Comparison of ENCODE assay signal across 18 cellular contexts in the genomic region with DNA sequence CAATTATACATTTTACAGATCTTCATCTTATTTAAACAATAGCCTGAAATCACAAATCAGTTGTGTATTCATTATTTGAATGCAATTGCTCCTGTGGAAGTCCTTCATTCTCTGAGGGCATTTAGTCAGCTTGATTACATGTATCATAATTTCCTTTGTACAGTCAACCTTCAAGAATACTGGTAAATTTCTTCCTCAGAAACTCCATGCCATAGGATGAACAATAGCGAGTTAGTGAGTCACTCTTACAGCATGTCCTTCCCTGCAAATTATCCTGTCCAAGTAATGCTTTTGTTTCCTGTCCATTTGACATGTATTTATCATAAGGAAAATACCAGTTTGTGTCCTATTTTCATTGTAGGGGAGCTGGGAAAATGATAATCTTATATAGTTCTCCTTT. TPM values are rescaled to one million over a fixed set of nuclear protein-coding genes. Genes with fewer than 3 reads are reported as not detected.
DNase-seq lines count a peak whose midpoint lies in the region; ATAC-seq, FAIRE-seq and TF ChIP-seq lines count a peak whose summit lies in the region.
"Had no signal": no experiment of that assay in that cellular context is flagged by ENCODE, and none has a peak within 500 bp of the region (broad histone marks: within the 10 kb centered on the region; RNA-seq: fewer than 3 reads in every experiment).

No MANE protein-coding gene starts in this region.

- ATAC-seq in GM19395 (IDR thresholded peaks at IDR 0.05; ENCODE audit: unreplicated experiment): no peak

- H3K36me3 ChIP-seq in A673 (ENCODE audit: insufficient read depth, low read length, poor library complexity, severe bottlenecking): no peaks in the 10 kb centered on the region
- no peaks in the 10 kb centered on the region for H3K36me3 ChIP-seq in brain microvascular endothelial cell (replicated peaks)
- H3K36me3 ChIP-seq in keratinocyte (ENCODE audit: control insufficient read depth in 2 of 2, extremely low read depth in 1 of 2, insufficient read depth in 2 of 2, low read length in 2 of 2): no peaks in the 10 kb centered on the region
- H3K36me3 ChIP-seq in colonic mucosa: no peaks in the 10 kb centered on the region
- no peaks in the 10 kb centered on the region for H3K36me3 ChIP-seq in vagina
- H3K36me3 ChIP-seq: transverse colon had no signal

- intact Hi-C loops in A673 (cut with micrococcal nuclease; ENCODE audit: unreplicated experiment): no loop called here
- intact Hi-C loops in colonic mucosa (cut with DNase I): no loop called here
- intact Hi-C loops in vagina (cut with DNase I): no loop called here

- no peak overlapping the region for H3K9ac ChIP-seq in keratinocyte (ENCODE audit: control insufficient read depth, extremely low read depth, insufficient read depth, low read length)
- H3K9ac ChIP-seq in colonic mucosa (ENCODE audit: low read depth in 2 of 2, low read length in 2 of 2): no peak overlapping the region
- H3K9ac ChIP-seq: parathyroid adenoma had no signal

- DNase-seq in A673 (ENCODE audit: low spot score) (peak; percentile 53), HT1080 (ENCODE audit: low read depth) (peak; percentile 92), brain microvascular endothelial cell (peak; percentile 17), keratinocyte (ENCODE audit: low read depth, low spot score) (peak; percentile 78), colonic mucosa (no peak), mesothelial cell of epicardium (ENCODE audit: low spot score in 2 of 2, unreplicated experiment in 2 of 2) (no peak), vagina (ENCODE audit: extremely low spot score in 2 of 2) (no peak)
- DNase-seq: activated T-cell treated with anti-CD3 and anti-CD28 coated beads, Interleukin-2, amount 50 U/mL, for 1 hour; amygdala; GOT3; NCI-H1048; OCI-M1; transverse colon had no signal

- H4K20me1 ChIP-seq in keratinocyte (ENCODE audit: control insufficient read depth, extremely low read depth, insufficient read depth, low read length): no peaks in the 10 kb centered on the region

- no peaks in the 10 kb centered on the region for H3K9me1 ChIP-seq in keratinocyte (ENCODE audit: control insufficient read depth, extremely low read depth, insufficient read depth, low read length)

- H3K9me3 ChIP-seq in A673 (ENCODE audit: low read depth, low read length, poor library complexity, severe bottlenecking): no peaks in the 10 kb centered on the region
- no peaks in the 10 kb centered on the region for H3K9me3 ChIP-seq in keratinocyte (ENCODE audit: control insufficient read depth, low read depth, low read length)
- no peaks in the 10 kb centered on the region for H3K9me3 ChIP-seq in colonic mucosa
- no peaks in the 10 kb centered on the region for H3K9me3 ChIP-seq in vagina
- H3K9me3 ChIP-seq: transverse colon had no signal

- peak; percentile 79 for FAIRE-seq in keratinocyte (lab: Jason Lieb, UNC)

- no peak overlapping the region for H3K4me3 Mint-ChIP-seq in mesothelial cell of epicardium

- H3K27me3 ChIP-seq in A673 (replicated peaks; ENCODE audit: insufficient read depth, low read depth, low read length, poor library complexity) (no peaks in the 10 kb centered on the region), brain microvascular endothelial cell (replicated peaks) (no peaks in the 10 kb centered on the region), keratinocyte (ENCODE audit: control insufficient read depth, extremely low read depth, insufficient read depth, low read length) (no peaks in the 10 kb centered on the region), colonic mucosa (no peaks in the 10 kb centered on the region), vagina (no peaks in the 10 kb centered on the region)
- H3K27me3 ChIP-seq: transverse colon had no signal

- CTCF ChIA-PET in A673 (lab: Charles Lee): no interaction called here

- no peaks in the 10 kb centered on the region for H3K27me3 Mint-ChIP-seq in mesothelial cell of epicardium (ENCODE audit: low read depth)

- peak overlapping the region; percentile 30 for H3K4me2 ChIP-seq in keratinocyte (ENCODE audit: control insufficient read depth, extremely low read depth, insufficient read depth, low read depth, low read length)

- no peak overlapping the region for H2AFZ ChIP-seq in keratinocyte (ENCODE audit: control insufficient read depth, low read length)
- H2AFZ ChIP-seq: parathyroid adenoma had no signal

- in situ Hi-C loops in brain microvascular endothelial cell (cut with HindIII; ENCODE audit: low pct_ligation_motif_present, low sequenced_read_pairs): no loop called here

- peaks cover 7% of the 10 kb centered on the region for H3K9me3 Mint-ChIP-seq in mesothelial cell of epicardium

- H3K27ac Mint-ChIP-seq in mesothelial cell of epicardium: no peak overlapping the region

- H3K79me2 ChIP-seq in keratinocyte (ENCODE audit: control insufficient read depth, insufficient read depth, low read length): no peaks in the 10 kb centered on the region
- H3K79me2 ChIP-seq: parathyroid adenoma had no signal

- H3K4me1 Mint-ChIP-seq in mesothelial cell of epicardium: no peaks in the 10 kb centered on the region

- no TSS peak for BruUV-seq in A673 (replicated peaks; lab: Mats Ljungman, UMichigan)

- TF ChIP-seq CTCF in A673 (conservative IDR thresholded peaks at IDR 0.05; ENCODE audit: low read depth, low read length) (no peak), brain microvascular endothelial cell (IDR thresholded peaks at IDR 0.05; ENCODE audit: low read depth, low read length, missing control alignments) (no peak), keratinocyte (optimal IDR thresholded peaks at IDR 0.05 in 1 of 3, IDR thresholded peaks at IDR 0.05 in 1 of 3, conservative IDR thresholded peaks at IDR 0.05 in 1 of 3; ENCODE audit: extremely low read depth in 1 of 3, insufficient read depth in 2 of 3, low read length in 3 of 3) (no peak), colonic mucosa (IDR thresholded peaks at IDR 0.05) (no peak), mesothelial cell of epicardium (IDR thresholded peaks at IDR 0.05; ENCODE audit: unreplicated experiment) (no peak), vagina (IDR thresholded peaks at IDR 0.05) (no peak)

- no peaks in the 10 kb centered on the region for H3K36me3 Mint-ChIP-seq in mesothelial cell of epicardium

- H3K4me3 ChIP-seq in A673 (ENCODE audit: low read depth, low read length, poor library complexity, severe bottlenecking): no peak overlapping the region
- H3K4me3 ChIP-seq in brain microvascular endothelial cell (ENCODE audit: low read depth, low read length): no peak overlapping the region
- H3K4me3 ChIP-seq in keratinocyte (ENCODE audit: control insufficient read depth in 2 of 3, extremely low read depth in 1 of 3, insufficient read depth in 2 of 3, low read depth in 1 of 3, low read length in 3 of 3): no peak overlapping the region
- no peak overlapping the region for H3K4me3 ChIP-seq in colonic mucosa
- no peak overlapping the region for H3K4me3 ChIP-seq in vagina
- H3K4me3 ChIP-seq: transverse colon had no signal

- POLR2A ChIA-PET in A673 (lab: Charles Lee; ENCODE audit: low non-redundant PET): no interaction called here

- TF ChIP-seq POLR2A in vagina (IDR thresholded peaks at IDR 0.05): no peak

- no peak overlapping the region for H3K27ac ChIP-seq in A673 (ENCODE audit: low read depth, low read length, poor library complexity, severe bottlenecking)
- no peak overlapping the region for H3K27ac ChIP-seq in brain microvascular endothelial cell
- H3K27ac ChIP-seq in keratinocyte (ENCODE audit: control insufficient read depth, insufficient read depth, low read length): peak overlapping the region; percentile 81
- H3K27ac ChIP-seq in colonic mucosa: no peak overlapping the region
- no peak overlapping the region for H3K27ac ChIP-seq in vagina
- H3K27ac ChIP-seq: parathyroid adenoma, transverse colon had no signal

- dilution Hi-C loops in keratinocyte (cut with MboI; ENCODE audit: extremely low pct_ligation_motif_present, low sequenced_read_pairs): no loop called here

- no peaks in the 10 kb centered on the region for H3K4me1 ChIP-seq in A673 (ENCODE audit: insufficient read depth, low read length, poor library complexity, severe bottlenecking)
- peaks cover 31% of the 10 kb centered on the region for H3K4me1 ChIP-seq in keratinocyte (ENCODE audit: control insufficient read depth, extremely low read depth, insufficient read depth, low read length)
- H3K4me1 ChIP-seq in colonic mucosa: no peaks in the 10 kb centered on the region
- H3K4me1 ChIP-seq in vagina: no peaks in the 10 kb centered on the region
- H3K4me1 ChIP-seq: parathyroid adenoma, transverse colon had no signal

RNA-seq across cellular contexts. Expression of a gene that starts 3.8 kb away (rescaled TPM):
- total RNA-seq in A673 (2021): not detected in 2 replicates
- total RNA-seq in HT1080 (2014; rRNA removed; shearing (Covaris generic)): not detected in 2 replicates
- polyA plus RNA-seq in HT1080 (2015; cell fraction: cytosol; rRNA removed): not detected in 2 replicates
- not detected in 2 replicates for polyA plus RNA-seq in HT1080 (2015; cell fraction: nucleus; rRNA removed)
- polyA plus RNA-seq in keratinocyte: not detected in 3 replicates
- polyA plus RNA-seq in keratinocyte (2011; ENCODE audit: low read depth): not detected
- polyA plus RNA-seq in keratinocyte (2011; cell fraction: cytosol; rRNA removed): not detected in 2 replicates
- 0.10 TPM in 1 of 2 replicates, not detected in the other for polyA plus RNA-seq in keratinocyte (2011; cell fraction: nucleus; rRNA removed)
- not detected in 2 replicates for polyA plus RNA-seq in keratinocyte (2012; ENCODE audit: low replicate concordance)
- polyA minus RNA-seq in keratinocyte: 0.63 TPM in 1 of 3 replicates, not detected in the others
- polyA minus RNA-seq in keratinocyte (2011; cell fraction: cytosol; rRNA and poly(A)+ RNA removed): not detected
- not detected in 2 replicates for polyA minus RNA-seq in keratinocyte (2011; cell fraction: nucleus; rRNA and poly(A)+ RNA removed)
- total RNA-seq in colonic mucosa: not detected
- total RNA-seq in mesothelial cell of epicardium: not detected in 3 replicates
- total RNA-seq in vagina: not detected
- total RNA-seq: mononuclear cell; T-helper 1 cell treated with Interleukin-12 subunit alpha and Interleukin-12 subunit beta and Interleukin-4 antibody, amounts not matched to agents 30 ng/mL and 1 ng/mL, for 36 hours; transverse colon had no signal
- polyA plus RNA-seq: AG04450 had no signal

RNA-seq across cellular contexts. Expression of a gene that starts 21.1 kb away (rescaled TPM):
- total RNA-seq in A673 (2021): not detected in 2 replicates
- total RNA-seq in HT1080 (2014; rRNA removed; shearing (Covaris generic)): not detected in 2 replicates
- not detected in 2 replicates for polyA plus RNA-seq in HT1080 (2015; cell fraction: cytosol; rRNA removed)
- not detected in 2 replicates for polyA plus RNA-seq in HT1080 (2015; cell fraction: nucleus; rRNA removed)
- not detected in 3 replicates for polyA plus RNA-seq in keratinocyte
- not detected for polyA plus RNA-seq in keratinocyte (2011; ENCODE audit: low read depth)
- not detected in 2 replicates for polyA plus RNA-seq in keratinocyte (2011; cell fraction: cytosol; rRNA removed)
- not detected in 2 replicates for polyA plus RNA-seq in keratinocyte (2011; cell fraction: nucleus; rRNA removed)
- polyA plus RNA-seq in keratinocyte (2012; ENCODE audit: low replicate concordance): not detected in 2 replicates
- polyA minus RNA-seq in keratinocyte: not detected in 3 replicates
- polyA minus RNA-seq in keratinocyte (2011; cell fraction: cytosol; rRNA and poly(A)+ RNA removed): not detected
- polyA minus RNA-seq in keratinocyte (2011; cell fraction: nucleus; rRNA and poly(A)+ RNA removed): not detected in 2 replicates
- total RNA-seq in colonic mucosa: not detected
- total RNA-seq in mesothelial cell of epicardium: not detected in 3 replicates
- total RNA-seq in vagina: not detected
- total RNA-seq: mononuclear cell; T-helper 1 cell treated with Interleukin-12 subunit alpha and Interleukin-12 subunit beta and Interleukin-4 antibody, amounts not matched to agents 30 ng/mL and 1 ng/mL, for 36 hours; transverse colon had no signal
- polyA plus RNA-seq: AG04450 had no signal

RNA-seq across cellular contexts. Expression of a gene that starts 30.2 kb away (rescaled TPM):
- total RNA-seq in A673 (2021) (not detected in 2 replicates), colonic mucosa (not detected), mesothelial cell of epicardium (not detected in 3 replicates), vagina (not detected)
- not detected in 2 replicates for total RNA-seq in HT1080 (2014; rRNA removed; shearing (Covaris generic))
- polyA plus RNA-seq in HT1080 (2015; cell fraction: cytosol; rRNA removed): not detected in 2 replicates
- polyA plus RNA-seq in HT1080 (2015; cell fraction: nucleus; rRNA removed): not detected in 2 replicates
- not detected in 3 replicates for polyA plus RNA-seq in keratinocyte
- polyA plus RNA-seq in keratinocyte (2011; ENCODE audit: low read depth): not detected
- 0.09 TPM in 1 of 2 replicates, not detected in the other for polyA plus RNA-seq in keratinocyte (2011; cell fraction: cytosol; rRNA removed)
- polyA plus RNA-seq in keratinocyte (2011; cell fraction: nucleus; rRNA removed): not detected in 2 replicates
- polyA plus RNA-seq in keratinocyte (2012; ENCODE audit: low replicate concordance): not detected in 2 replicates
- polyA minus RNA-seq in keratinocyte: not detected in 3 replicates
- polyA minus RNA-seq in keratinocyte (2011; cell fraction: cytosol; rRNA and poly(A)+ RNA removed): not detected
- polyA minus RNA-seq in keratinocyte (2011; cell fraction: nucleus; rRNA and poly(A)+ RNA removed): not detected in 2 replicates
- total RNA-seq: mononuclear cell; T-helper 1 cell treated with Interleukin-12 subunit alpha and Interleukin-12 subunit beta and Interleukin-4 antibody, amounts not matched to agents 30 ng/mL and 1 ng/mL, for 36 hours; transverse colon had no signal
- polyA plus RNA-seq: AG04450 had no signal

RNA-seq across cellular contexts. Expression of a gene that starts 34.4 kb away (rescaled TPM):
- not detected in 2 replicates for total RNA-seq in A673 (2021)
- total RNA-seq in HT1080 (2014; rRNA removed; shearing (Covaris generic)): not detected in 2 replicates
- polyA plus RNA-seq in HT1080 (2015; cell fraction: cytosol; rRNA removed): not detected in 2 replicates
- polyA plus RNA-seq in HT1080 (2015; cell fraction: nucleus; rRNA removed): not detected in 2 replicates
- polyA plus RNA-seq in keratinocyte: not detected in 3 replicates
- not detected for polyA plus RNA-seq in keratinocyte (2011; ENCODE audit: low read depth)
- not detected in 2 replicates for polyA plus RNA-seq in keratinocyte (2011; cell fraction: cytosol; rRNA removed)
- not detected in 2 replicates for polyA plus RNA-seq in keratinocyte (2011; cell fraction: nucleus; rRNA removed)
- not detected in 2 replicates for polyA plus RNA-seq in keratinocyte (2012; ENCODE audit: low replicate concordance)
- polyA minus RNA-seq in keratinocyte: not detected in 3 replicates
- not detected for polyA minus RNA-seq in keratinocyte (2011; cell fraction: cytosol; rRNA and poly(A)+ RNA removed)
- not detected in 2 replicates for polyA minus RNA-seq in keratinocyte (2011; cell fraction: nucleus; rRNA and poly(A)+ RNA removed)
- 1 to 10 TPM in 1 of 2 donors, under 1 TPM in 1; 0.45 to 1.2 TPM for total RNA-seq in colonic mucosa
- total RNA-seq in mesothelial cell of epicardium: not detected in 3 replicates
- total RNA-seq in vagina: not detected
- total RNA-seq: mononuclear cell; T-helper 1 cell treated with Interleukin-12 subunit alpha and Interleukin-12 subunit beta and Interleukin-4 antibody, amounts not matched to agents 30 ng/mL and 1 ng/mL, for 36 hours had no signal
- polyA plus RNA-seq: AG04450 had no signal

RNA-seq across cellular contexts. Expression of a gene that starts 39.0 kb away (rescaled TPM):
- total RNA-seq in A673 (2021): not detected in 2 replicates
- total RNA-seq in HT1080 (2014; rRNA removed; shearing (Covaris generic)): not detected in 2 replicates
- polyA plus RNA-seq in HT1080 (2015; cell fraction: cytosol; rRNA removed): not detected in 2 replicates
- polyA plus RNA-seq in HT1080 (2015; cell fraction: nucleus; rRNA removed): not detected in 2 replicates
- polyA plus RNA-seq in keratinocyte: not detected in 3 replicates
- polyA plus RNA-seq in keratinocyte (2011; ENCODE audit: low read depth): not detected
- not detected in 2 replicates for polyA plus RNA-seq in keratinocyte (2011; cell fraction: cytosol; rRNA removed)
- polyA plus RNA-seq in keratinocyte (2011; cell fraction: nucleus; rRNA removed): not detected in 2 replicates
- not detected in 2 replicates for polyA plus RNA-seq in keratinocyte (2012; ENCODE audit: low replicate concordance)
- polyA minus RNA-seq in keratinocyte: not detected in 3 replicates
- polyA minus RNA-seq in keratinocyte (2011; cell fraction: cytosol; rRNA and poly(A)+ RNA removed): not detected
- polyA minus RNA-seq in keratinocyte (2011; cell fraction: nucleus; rRNA and poly(A)+ RNA removed): not detected in 2 replicates
- under 1 TPM; 0.12 to 0.69 TPM for total RNA-seq in colonic mucosa
- not detected in 3 replicates for total RNA-seq in mesothelial cell of epicardium
- total RNA-seq in vagina: not detected
- total RNA-seq: mononuclear cell; T-helper 1 cell treated with Interleukin-12 subunit alpha and Interleukin-12 subunit beta and Interleukin-4 antibody, amounts not matched to agents 30 ng/mL and 1 ng/mL, for 36 hours had no signal
- polyA plus RNA-seq: AG04450 had no signal

Comparison
In these comparisons a context has a peak if more than half of its experiments do, and no peak if none do; other contexts are left out.
1. DNase-seq: peak in A673 (single experiment), HT1080 (single experiment), brain microvascular endothelial cell (single experiment) and keratinocyte (single experiment); none in colonic mucosa (single experiment), mesothelial cell of epicardium (0 of 2) and vagina (0 of 2).